1 cellular context compared by ENCODE assay signal in the genomic region with DNA sequence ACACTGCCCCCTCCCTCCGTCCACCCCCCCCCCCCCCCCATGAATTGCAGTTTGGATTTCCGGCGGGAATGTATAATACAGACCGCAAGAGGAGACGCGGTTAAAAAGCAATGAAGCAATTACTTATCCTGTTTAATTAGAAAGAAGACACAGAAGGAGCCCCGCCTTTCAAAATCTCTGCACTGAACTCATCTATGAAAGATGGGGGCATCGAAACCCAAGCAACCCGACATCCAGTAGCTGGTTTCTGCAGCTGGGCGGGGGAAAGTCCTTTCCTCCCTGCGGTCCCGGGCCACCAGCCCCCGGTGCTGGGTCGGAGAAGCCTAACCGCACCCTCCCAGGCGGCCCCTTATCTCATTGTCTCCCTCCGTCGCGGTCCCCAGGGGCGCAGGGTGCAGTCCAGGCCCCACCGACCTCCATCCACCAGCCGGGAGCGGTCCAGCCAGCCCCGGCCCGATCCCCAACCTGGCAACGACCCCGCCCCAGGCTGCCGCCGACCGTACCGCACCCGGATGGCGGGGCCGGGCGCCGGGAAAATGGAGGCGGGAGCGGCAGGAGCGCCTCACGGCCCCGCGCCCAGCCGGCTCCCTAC.
TF ChIP-seq lines count a peak whose summit lies in the region.

No MANE protein-coding gene starts in this region.

TF ChIP-seq in K562, 482 proteins besides CTCF, POLR2A, EP300 and RAD21 (continued from another document):
- TF ChIP-seq, protein P1, sequence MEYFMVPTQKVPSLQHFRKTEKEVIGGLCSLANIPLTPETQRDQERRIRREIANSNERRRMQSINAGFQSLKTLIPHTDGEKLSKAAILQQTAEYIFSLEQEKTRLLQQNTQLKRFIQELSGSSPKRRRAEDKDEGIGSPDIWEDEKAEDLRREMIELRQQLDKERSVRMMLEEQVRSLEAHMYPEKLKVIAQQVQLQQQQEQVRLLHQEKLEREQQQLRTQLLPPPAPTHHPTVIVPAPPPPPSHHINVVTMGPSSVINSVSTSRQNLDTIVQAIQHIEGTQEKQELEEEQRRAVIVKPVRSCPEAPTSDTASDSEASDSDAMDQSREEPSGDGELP (CRISPR knock-in tag; IDR thresholded peaks at IDR 0.05; ENCODE audit: borderline replicate concordance) = 0 out of 2 replicates have a peak, but pooled peaks have one; percentile 2
- peak in 1 of 2 experiments; percentile 41; a peak in 1 of 4 replicates for TF ChIP-seq KDM1A (IDR thresholded peaks at IDR 0.05)
- TF ChIP-seq, protein P2, sequence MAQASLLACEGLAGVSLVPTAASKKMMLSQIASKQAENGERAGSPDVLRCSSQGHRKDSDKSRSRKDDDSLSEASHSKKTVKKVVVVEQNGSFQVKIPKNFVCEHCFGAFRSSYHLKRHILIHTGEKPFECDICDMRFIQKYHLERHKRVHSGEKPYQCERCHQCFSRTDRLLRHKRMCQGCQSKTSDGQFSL (CRISPR knock-in tag; IDR thresholded peaks at IDR 0.05) = no peak
- TF ChIP-seq, protein P2 (tag; IDR thresholded peaks at IDR 0.05) = 0 out of 4 replicates have a peak, but pooled peaks of 1 of the 2 experiments have one; percentile 35
- TF ChIP-seq, protein P3, sequence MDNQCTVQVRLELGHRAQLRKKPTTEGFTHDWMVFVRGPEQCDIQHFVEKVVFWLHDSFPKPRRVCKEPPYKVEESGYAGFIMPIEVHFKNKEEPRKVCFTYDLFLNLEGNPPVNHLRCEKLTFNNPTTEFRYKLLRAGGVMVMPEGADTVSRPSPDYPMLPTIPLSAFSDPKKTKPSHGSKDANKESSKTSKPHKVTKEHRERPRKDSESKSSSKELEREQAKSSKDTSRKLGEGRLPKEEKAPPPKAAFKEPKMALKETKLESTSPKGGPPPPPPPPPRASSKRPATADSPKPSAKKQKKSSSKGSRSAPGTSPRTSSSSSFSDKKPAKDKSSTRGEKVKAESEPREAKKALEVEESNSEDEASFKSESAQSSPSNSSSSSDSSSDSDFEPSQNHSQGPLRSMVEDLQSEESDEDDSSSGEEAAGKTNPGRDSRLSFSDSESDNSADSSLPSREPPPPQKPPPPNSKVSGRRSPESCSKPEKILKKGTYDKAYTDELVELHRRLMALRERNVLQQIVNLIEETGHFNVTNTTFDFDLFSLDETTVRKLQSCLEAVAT (IDR thresholded peaks at IDR 0.05) = no peak
- 0 out of 4 replicates have a peak, but pooled peaks of 1 of the 2 experiments have one; percentile 35 for TF ChIP-seq RCOR1 (IDR thresholded peaks at IDR 0.05; ENCODE audit: borderline replicate concordance in 1 of 2, low read depth in 2 of 2, low read length in 2 of 2)
